Comparison of ENCODE assay signal across 1 cellular context in the genomic region with DNA sequence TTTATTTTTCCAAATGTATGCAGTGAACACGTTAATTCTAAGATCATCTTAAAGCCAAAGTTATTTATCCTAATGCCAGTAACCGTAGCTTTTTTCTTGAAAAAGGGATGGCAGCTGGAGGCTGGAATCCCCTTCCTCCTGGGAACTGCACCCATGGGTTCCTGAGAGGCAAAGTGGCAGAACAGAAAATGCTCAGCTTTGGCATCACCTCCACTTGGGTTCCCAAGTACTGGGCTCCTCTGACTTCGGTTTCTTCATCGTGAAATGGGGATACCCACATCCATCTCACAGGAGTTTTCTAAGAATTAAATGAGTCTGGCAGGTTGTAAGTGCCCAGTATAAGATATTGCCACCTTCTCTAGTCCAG.
TF ChIP-seq lines count a peak whose summit lies in the region.

No MANE protein-coding gene starts in this region.

TF ChIP-seq in SK-N-SH, 30 proteins besides CTCF, POLR2A, EP300 and RAD21 (continued from another document):
- TF ChIP-seq, protein P1, sequence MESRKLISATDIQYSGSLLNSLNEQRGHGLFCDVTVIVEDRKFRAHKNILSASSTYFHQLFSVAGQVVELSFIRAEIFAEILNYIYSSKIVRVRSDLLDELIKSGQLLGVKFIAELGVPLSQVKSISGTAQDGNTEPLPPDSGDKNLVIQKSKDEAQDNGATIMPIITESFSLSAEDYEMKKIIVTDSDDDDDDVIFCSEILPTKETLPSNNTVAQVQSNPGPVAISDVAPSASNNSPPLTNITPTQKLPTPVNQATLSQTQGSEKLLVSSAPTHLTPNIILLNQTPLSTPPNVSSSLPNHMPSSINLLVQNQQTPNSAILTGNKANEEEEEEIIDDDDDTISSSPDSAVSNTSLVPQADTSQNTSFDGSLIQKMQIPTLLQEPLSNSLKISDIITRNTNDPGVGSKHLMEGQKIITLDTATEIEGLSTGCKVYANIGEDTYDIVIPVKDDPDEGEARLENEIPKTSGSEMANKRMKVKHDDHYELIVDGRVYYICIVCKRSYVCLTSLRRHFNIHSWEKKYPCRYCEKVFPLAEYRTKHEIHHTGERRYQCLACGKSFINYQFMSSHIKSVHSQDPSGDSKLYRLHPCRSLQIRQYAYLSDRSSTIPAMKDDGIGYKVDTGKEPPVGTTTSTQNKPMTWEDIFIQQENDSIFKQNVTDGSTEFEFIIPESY (IDR thresholded peaks at IDR 0.05; ENCODE audit: borderline replicate concordance, low read depth) = no peak
- TF ChIP-seq, protein P2, sequence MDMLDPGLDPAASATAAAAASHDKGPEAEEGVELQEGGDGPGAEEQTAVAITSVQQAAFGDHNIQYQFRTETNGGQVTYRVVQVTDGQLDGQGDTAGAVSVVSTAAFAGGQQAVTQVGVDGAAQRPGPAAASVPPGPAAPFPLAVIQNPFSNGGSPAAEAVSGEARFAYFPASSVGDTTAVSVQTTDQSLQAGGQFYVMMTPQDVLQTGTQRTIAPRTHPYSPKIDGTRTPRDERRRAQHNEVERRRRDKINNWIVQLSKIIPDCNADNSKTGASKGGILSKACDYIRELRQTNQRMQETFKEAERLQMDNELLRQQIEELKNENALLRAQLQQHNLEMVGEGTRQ (IDR thresholded peaks at IDR 0.05; ENCODE audit: borderline replicate concordance, low read depth, low read length) = no peak
- no peak for TF ChIP-seq NFIC (IDR thresholded peaks at IDR 0.05; ENCODE audit: borderline replicate concordance)
- TF ChIP-seq FOXJ3 (CRISPR knock-in tag; IDR thresholded peaks at IDR 0.05) = no peak
